Comparison of ENCODE assay signal across 1 cellular context in the genomic region with DNA sequence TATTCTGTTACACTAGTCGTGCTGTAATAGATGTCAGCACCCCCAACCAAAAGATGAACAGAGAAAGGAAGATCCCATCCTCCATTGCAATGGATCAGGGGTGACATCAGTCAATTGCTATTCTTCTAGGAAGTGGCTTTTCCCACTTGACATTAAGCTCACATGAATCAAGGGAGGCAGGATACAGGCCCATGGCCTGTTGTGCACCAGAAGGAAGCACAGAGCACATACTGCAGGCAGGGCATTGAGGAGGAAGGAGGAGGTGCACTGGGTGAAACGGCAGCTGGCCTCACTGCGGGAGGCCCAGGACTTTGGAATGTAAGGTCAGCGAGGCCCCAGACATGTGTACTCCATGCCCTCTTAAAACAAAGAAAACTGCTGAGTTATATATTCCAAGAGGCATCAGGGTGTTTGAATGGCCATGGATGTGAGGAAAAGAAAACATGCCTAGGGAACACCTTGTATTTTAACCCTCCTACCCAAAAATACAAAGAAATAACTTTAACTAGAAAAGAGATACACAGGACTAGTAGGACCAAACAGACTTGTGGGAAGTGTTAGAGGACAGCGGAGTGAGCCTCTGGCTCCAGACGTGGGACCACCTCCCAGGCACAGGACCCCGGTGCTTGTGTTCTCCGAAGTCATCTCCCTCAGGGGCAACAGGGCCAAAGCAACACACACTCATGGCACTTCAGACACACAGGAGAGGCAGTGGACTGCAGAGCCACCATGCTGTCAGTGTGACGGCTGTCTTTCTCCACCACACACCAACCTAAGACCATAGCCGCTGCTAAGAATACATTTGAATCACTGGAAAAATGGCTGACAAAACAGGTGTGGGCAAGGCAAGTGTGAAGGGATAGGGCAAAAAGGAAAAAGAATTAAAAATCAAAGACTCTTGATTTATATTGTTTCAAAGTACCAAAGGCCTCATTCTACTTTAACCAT.
TF ChIP-seq lines count a peak whose summit lies in the region.

No MANE protein-coding gene starts in this region.

TF ChIP-seq in HepG2, 621 proteins besides CTCF, POLR2A, EP300 and RAD21 (continued from another document and continues in another):
- TF ChIP-seq, protein P1, sequence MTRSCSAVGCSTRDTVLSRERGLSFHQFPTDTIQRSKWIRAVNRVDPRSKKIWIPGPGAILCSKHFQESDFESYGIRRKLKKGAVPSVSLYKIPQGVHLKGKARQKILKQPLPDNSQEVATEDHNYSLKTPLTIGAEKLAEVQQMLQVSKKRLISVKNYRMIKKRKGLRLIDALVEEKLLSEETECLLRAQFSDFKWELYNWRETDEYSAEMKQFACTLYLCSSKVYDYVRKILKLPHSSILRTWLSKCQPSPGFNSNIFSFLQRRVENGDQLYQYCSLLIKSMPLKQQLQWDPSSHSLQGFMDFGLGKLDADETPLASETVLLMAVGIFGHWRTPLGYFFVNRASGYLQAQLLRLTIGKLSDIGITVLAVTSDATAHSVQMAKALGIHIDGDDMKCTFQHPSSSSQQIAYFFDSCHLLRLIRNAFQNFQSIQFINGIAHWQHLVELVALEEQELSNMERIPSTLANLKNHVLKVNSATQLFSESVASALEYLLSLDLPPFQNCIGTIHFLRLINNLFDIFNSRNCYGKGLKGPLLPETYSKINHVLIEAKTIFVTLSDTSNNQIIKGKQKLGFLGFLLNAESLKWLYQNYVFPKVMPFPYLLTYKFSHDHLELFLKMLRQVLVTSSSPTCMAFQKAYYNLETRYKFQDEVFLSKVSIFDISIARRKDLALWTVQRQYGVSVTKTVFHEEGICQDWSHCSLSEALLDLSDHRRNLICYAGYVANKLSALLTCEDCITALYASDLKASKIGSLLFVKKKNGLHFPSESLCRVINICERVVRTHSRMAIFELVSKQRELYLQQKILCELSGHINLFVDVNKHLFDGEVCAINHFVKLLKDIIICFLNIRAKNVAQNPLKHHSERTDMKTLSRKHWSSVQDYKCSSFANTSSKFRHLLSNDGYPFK (CRISPR knock-in tag; IDR thresholded peaks at IDR 0.05; ENCODE audit: borderline replicate concordance): no peak
- TF ChIP-seq ZNF615 (CRISPR knock-in tag; IDR thresholded peaks at IDR 0.05; ENCODE audit: borderline replicate concordance) (no peak), ATF7 (IDR thresholded peaks at IDR 0.05) (no peak), ATF7 (CRISPR knock-in tag; IDR thresholded peaks at IDR 0.05) (peak; percentile 21; the same call in 1 of the 2 replicates), ZNF790 (CRISPR knock-in tag; IDR thresholded peaks at IDR 0.05; ENCODE audit: borderline replicate concordance) (no peak), PHB2 (IDR thresholded peaks at IDR 0.05; ENCODE audit: partially characterized antibody) (no peak), ZNF20 (CRISPR knock-in tag; IDR thresholded peaks at IDR 0.05) (no peak), IRX3 (CRISPR knock-in tag; IDR thresholded peaks at IDR 0.05; ENCODE audit: borderline replicate concordance, low read depth) (no peak), CBX5 (CRISPR knock-in tag; IDR thresholded peaks at IDR 0.05; ENCODE audit: borderline replicate concordance) (no peak), ZNF274 (CRISPR knock-in tag; IDR thresholded peaks at IDR 0.05) (no peak), MYC (CRISPR knock-in tag; IDR thresholded peaks at IDR 0.05; ENCODE audit: borderline replicate concordance) (peak; percentile 93), SALL2 (CRISPR knock-in tag; IDR thresholded peaks at IDR 0.05) (no peak), ZNF234 (CRISPR knock-in tag; conservative IDR thresholded peaks at IDR 0.05) (no peak), ZNF296 (CRISPR knock-in tag; conservative IDR thresholded peaks at IDR 0.05) (no peak), KLF16 (CRISPR knock-in tag; IDR thresholded peaks at IDR 0.05) (peak in 1 of 2 experiments; percentile 55; a peak in 1 of 4 replicates), TCF7 (IDR thresholded peaks at IDR 0.05; ENCODE audit: low read depth) (peak; percentile 23; the same call in 1 of the 2 replicates), THYN1 (CRISPR knock-in tag; IDR thresholded peaks at IDR 0.05; ENCODE audit: borderline replicate concordance, low read depth) (no peak), ZNF468 (CRISPR knock-in tag; IDR thresholded peaks at IDR 0.05) (no peak), MLLT10 (CRISPR knock-in tag; IDR thresholded peaks at IDR 0.05) (no peak), ERF (CRISPR knock-in tag; IDR thresholded peaks at IDR 0.05) (peak; percentile 46; the same call in 1 of the 2 replicates), MAZ (IDR thresholded peaks at IDR 0.05; ENCODE audit: borderline replicate concordance, low read depth, low read length) (no peak), MAZ (CRISPR knock-in tag; IDR thresholded peaks at IDR 0.05; ENCODE audit: low read depth) (no peak), ZNF17 (CRISPR knock-in tag; IDR thresholded peaks at IDR 0.05) (no peak), ZNF33A (CRISPR knock-in tag; IDR thresholded peaks at IDR 0.05; ENCODE audit: borderline replicate concordance) (no peak), NRL (CRISPR knock-in tag; IDR thresholded peaks at IDR 0.05; ENCODE audit: borderline replicate concordance) (no peak; the same call in 1 of the 2 replicates), ZNF761 (CRISPR knock-in tag; conservative IDR thresholded peaks at IDR 0.05) (no peak), NCOR1 (IDR thresholded peaks at IDR 0.05; ENCODE audit: borderline replicate concordance, low read length) (peak; percentile 92), ZNF619 (CRISPR knock-in tag; IDR thresholded peaks at IDR 0.05) (no peak), MBD4 (IDR thresholded peaks at IDR 0.05; ENCODE audit: borderline replicate concordance, low read length) (no peak), CHD4 (IDR thresholded peaks at IDR 0.05; ENCODE audit: borderline replicate concordance, low read length) (no peak), ZNF749 (CRISPR knock-in tag; IDR thresholded peaks at IDR 0.05; ENCODE audit: borderline replicate concordance) (no peak), GABPB1 (CRISPR knock-in tag; IDR thresholded peaks at IDR 0.05) (0 out of 2 replicates have a peak, but pooled peaks have one; percentile 41), ZNF235 (CRISPR knock-in tag; IDR thresholded peaks at IDR 0.05; ENCODE audit: borderline replicate concordance) (no peak), NCOA2 (CRISPR knock-in tag; IDR thresholded peaks at IDR 0.05) (peak; percentile 76), ZNF543 (CRISPR knock-in tag; IDR thresholded peaks at IDR 0.05) (no peak), RBAK (CRISPR knock-in tag; IDR thresholded peaks at IDR 0.05) (no peak), SIN3B (IDR thresholded peaks at IDR 0.05; ENCODE audit: low read length) (no peak), ZNF350 (CRISPR knock-in tag; IDR thresholded peaks at IDR 0.05; ENCODE audit: borderline replicate concordance, low read depth) (no peak), SP140L (CRISPR knock-in tag; IDR thresholded peaks at IDR 0.05; ENCODE audit: borderline replicate concordance) (no peak), SP4 (CRISPR knock-in tag; IDR thresholded peaks at IDR 0.05) (0 out of 2 replicates have a peak, but pooled peaks have one; percentile 25), ZNF724P (CRISPR knock-in tag; IDR thresholded peaks at IDR 0.05; ENCODE audit: borderline replicate concordance) (no peak)
- TF ChIP-seq, protein P2, sequence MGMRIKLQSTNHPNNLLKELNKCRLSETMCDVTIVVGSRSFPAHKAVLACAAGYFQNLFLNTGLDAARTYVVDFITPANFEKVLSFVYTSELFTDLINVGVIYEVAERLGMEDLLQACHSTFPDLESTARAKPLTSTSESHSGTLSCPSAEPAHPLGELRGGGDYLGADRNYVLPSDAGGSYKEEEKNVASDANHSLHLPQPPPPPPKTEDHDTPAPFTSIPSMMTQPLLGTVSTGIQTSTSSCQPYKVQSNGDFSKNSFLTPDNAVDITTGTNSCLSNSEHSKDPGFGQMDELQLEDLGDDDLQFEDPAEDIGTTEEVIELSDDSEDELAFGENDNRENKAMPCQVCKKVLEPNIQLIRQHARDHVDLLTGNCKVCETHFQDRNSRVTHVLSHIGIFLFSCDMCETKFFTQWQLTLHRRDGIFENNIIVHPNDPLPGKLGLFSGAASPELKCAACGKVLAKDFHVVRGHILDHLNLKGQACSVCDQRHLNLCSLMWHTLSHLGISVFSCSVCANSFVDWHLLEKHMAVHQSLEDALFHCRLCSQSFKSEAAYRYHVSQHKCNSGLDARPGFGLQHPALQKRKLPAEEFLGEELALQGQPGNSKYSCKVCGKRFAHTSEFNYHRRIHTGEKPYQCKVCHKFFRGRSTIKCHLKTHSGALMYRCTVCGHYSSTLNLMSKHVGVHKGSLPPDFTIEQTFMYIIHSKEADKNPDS (CRISPR knock-in tag; IDR thresholded peaks at IDR 0.05): no peak
- TF ChIP-seq, protein P3, sequence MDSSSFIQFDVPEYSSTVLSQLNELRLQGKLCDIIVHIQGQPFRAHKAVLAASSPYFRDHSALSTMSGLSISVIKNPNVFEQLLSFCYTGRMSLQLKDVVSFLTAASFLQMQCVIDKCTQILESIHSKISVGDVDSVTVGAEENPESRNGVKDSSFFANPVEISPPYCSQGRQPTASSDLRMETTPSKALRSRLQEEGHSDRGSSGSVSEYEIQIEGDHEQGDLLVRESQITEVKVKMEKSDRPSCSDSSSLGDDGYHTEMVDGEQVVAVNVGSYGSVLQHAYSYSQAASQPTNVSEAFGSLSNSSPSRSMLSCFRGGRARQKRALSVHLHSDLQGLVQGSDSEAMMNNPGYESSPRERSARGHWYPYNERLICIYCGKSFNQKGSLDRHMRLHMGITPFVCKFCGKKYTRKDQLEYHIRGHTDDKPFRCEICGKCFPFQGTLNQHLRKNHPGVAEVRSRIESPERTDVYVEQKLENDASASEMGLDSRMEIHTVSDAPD (CRISPR knock-in tag; IDR thresholded peaks at IDR 0.05): no peak; the same call in 1 of the 2 replicates
- TF ChIP-seq, protein P4, sequence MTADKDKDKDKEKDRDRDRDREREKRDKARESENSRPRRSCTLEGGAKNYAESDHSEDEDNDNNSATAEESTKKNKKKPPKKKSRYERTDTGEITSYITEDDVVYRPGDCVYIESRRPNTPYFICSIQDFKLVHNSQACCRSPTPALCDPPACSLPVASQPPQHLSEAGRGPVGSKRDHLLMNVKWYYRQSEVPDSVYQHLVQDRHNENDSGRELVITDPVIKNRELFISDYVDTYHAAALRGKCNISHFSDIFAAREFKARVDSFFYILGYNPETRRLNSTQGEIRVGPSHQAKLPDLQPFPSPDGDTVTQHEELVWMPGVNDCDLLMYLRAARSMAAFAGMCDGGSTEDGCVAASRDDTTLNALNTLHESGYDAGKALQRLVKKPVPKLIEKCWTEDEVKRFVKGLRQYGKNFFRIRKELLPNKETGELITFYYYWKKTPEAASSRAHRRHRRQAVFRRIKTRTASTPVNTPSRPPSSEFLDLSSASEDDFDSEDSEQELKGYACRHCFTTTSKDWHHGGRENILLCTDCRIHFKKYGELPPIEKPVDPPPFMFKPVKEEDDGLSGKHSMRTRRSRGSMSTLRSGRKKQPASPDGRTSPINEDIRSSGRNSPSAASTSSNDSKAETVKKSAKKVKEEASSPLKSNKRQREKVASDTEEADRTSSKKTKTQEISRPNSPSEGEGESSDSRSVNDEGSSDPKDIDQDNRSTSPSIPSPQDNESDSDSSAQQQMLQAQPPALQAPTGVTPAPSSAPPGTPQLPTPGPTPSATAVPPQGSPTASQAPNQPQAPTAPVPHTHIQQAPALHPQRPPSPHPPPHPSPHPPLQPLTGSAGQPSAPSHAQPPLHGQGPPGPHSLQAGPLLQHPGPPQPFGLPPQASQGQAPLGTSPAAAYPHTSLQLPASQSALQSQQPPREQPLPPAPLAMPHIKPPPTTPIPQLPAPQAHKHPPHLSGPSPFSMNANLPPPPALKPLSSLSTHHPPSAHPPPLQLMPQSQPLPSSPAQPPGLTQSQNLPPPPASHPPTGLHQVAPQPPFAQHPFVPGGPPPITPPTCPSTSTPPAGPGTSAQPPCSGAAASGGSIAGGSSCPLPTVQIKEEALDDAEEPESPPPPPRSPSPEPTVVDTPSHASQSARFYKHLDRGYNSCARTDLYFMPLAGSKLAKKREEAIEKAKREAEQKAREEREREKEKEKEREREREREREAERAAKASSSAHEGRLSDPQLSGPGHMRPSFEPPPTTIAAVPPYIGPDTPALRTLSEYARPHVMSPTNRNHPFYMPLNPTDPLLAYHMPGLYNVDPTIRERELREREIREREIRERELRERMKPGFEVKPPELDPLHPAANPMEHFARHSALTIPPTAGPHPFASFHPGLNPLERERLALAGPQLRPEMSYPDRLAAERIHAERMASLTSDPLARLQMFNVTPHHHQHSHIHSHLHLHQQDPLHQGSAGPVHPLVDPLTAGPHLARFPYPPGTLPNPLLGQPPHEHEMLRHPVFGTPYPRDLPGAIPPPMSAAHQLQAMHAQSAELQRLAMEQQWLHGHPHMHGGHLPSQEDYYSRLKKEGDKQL (CRISPR knock-in tag; IDR thresholded peaks at IDR 0.05; ENCODE audit: low read depth): no peak
- TF ChIP-seq, protein P5, sequence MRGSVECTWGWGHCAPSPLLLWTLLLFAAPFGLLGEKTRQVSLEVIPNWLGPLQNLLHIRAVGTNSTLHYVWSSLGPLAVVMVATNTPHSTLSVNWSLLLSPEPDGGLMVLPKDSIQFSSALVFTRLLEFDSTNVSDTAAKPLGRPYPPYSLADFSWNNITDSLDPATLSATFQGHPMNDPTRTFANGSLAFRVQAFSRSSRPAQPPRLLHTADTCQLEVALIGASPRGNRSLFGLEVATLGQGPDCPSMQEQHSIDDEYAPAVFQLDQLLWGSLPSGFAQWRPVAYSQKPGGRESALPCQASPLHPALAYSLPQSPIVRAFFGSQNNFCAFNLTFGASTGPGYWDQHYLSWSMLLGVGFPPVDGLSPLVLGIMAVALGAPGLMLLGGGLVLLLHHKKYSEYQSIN (CRISPR knock-in tag; IDR thresholded peaks at IDR 0.05; ENCODE audit: borderline replicate concordance): no peak
- TF ChIP-seq, protein P6, sequence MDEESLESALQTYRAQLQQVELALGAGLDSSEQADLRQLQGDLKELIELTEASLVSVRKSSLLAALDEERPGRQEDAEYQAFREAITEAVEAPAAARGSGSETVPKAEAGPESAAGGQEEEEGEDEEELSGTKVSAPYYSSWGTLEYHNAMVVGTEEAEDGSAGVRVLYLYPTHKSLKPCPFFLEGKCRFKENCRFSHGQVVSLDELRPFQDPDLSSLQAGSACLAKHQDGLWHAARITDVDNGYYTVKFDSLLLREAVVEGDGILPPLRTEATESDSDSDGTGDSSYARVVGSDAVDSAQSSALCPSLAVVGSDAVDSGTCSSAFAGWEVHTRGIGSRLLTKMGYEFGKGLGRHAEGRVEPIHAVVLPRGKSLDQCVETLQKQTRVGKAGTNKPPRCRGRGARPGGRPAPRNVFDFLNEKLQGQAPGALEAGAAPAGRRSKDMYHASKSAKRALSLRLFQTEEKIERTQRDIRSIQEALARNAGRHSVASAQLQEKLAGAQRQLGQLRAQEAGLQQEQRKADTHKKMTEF (CRISPR knock-in tag; IDR thresholded peaks at IDR 0.05): peak; percentile 75
- TF ChIP-seq, protein P7, sequence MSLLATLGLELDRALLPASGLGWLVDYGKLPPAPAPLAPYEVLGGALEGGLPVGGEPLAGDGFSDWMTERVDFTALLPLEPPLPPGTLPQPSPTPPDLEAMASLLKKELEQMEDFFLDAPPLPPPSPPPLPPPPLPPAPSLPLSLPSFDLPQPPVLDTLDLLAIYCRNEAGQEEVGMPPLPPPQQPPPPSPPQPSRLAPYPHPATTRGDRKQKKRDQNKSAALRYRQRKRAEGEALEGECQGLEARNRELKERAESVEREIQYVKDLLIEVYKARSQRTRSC (CRISPR knock-in tag; IDR thresholded peaks at IDR 0.05; ENCODE audit: low read depth): no peak
- TF ChIP-seq, protein P8, sequence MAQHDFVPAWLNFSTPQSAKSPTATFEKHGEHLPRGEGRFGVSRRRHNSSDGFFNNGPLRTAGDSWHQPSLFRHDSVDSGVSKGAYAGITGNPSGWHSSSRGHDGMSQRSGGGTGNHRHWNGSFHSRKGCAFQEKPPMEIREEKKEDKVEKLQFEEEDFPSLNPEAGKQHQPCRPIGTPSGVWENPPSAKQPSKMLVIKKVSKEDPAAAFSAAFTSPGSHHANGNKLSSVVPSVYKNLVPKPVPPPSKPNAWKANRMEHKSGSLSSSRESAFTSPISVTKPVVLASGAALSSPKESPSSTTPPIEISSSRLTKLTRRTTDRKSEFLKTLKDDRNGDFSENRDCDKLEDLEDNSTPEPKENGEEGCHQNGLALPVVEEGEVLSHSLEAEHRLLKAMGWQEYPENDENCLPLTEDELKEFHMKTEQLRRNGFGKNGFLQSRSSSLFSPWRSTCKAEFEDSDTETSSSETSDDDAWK (CRISPR knock-in tag; IDR thresholded peaks at IDR 0.05): no peak
